26 cellular contexts compared by ENCODE assay signal in the genomic region with DNA sequence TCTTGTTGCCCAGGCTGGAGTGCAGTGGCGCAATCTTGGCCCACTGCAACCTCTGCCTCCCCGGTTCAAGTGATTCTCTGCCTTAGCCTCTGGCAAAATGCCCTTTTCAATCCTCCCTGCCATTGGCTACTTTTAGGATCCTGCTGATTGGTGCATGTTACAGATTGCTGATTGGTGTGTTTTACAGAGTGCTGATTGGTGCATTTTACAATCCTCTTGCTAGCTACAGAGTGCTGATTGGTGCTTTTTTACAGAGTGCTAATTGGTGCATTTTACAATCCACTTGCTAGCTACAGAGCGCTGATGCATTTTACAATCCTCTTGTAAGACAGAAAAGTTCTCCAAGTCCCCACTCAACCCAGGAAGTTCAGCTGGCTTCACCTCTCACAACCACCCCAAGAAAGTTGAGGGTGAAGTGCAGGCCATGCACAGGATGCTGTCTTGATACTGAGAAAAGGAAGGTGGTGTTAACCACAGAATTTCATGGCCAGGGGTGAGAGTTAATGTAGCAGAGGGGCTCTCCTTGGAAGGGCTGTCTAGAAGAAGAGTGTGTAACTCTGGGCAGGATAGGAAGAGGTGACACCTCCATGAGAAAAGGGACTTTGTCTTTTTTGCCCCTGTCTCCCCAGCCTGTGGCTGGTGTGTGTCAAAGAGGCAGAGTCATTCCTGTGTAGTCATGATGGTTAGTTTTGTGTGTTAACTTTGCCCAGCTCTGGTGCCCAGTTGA.
DNase-seq lines count a peak whose midpoint lies in the region; ATAC-seq and TF ChIP-seq lines count a peak whose summit lies in the region.
"Had no signal": no experiment of that assay in that cellular context is flagged by ENCODE, and none has a peak within 500 bp of the region (broad histone marks: within the 10 kb centered on the region; RNA-seq: fewer than 3 reads in every experiment).

No MANE protein-coding gene starts in this region.

- H3K4me3 Mint-ChIP-seq in activated CD4-positive, alpha-beta memory T cell treated with anti-CD3 and anti-CD28 coated beads, Interleukin-2, amount 10 ng/mL, durations not matched to agents 7 days and 5 days, result no peak overlapping the region
- no peak overlapping the region for H3K4me3 Mint-ChIP-seq in activated CD4-positive, alpha-beta memory T cell treated with anti-CD3 and anti-CD28 coated beads for 36 hours
- peak overlapping the region in 6 of 7 donors; percentile 4 to 62 (median 51) for H3K4me3 Mint-ChIP-seq in CD8-positive, alpha-beta memory T cell
- H3K4me3 Mint-ChIP-seq in activated naive CD8-positive, alpha-beta T cell treated with anti-CD3 and anti-CD28 coated beads, Interleukin-2, amount 10 ng/mL, durations not matched to agents 7 days and 5 days, result peak overlapping the region; percentile 59
- H3K4me3 Mint-ChIP-seq in neural progenitor cell, result peak overlapping the region; percentile 36
- H3K4me3 Mint-ChIP-seq: naive B cell had no signal

- no peak overlapping the region for H3K9ac ChIP-seq in neural progenitor cell

- peaks cover 9% of the 10 kb centered on the region for H3K4me1 Mint-ChIP-seq in activated CD4-positive, alpha-beta memory T cell treated with anti-CD3 and anti-CD28 coated beads, Interleukin-2, amount 10 ng/mL, durations not matched to agents 7 days and 5 days
- peaks cover 13% of the 10 kb centered on the region for H3K4me1 Mint-ChIP-seq in activated CD4-positive, alpha-beta memory T cell treated with anti-CD3 and anti-CD28 coated beads for 36 hours (ENCODE audit: low read depth)
- peaks cover 41 to 71% (median 46%) of the 10 kb centered on the region in 3 donors for H3K4me1 Mint-ChIP-seq in CD8-positive, alpha-beta memory T cell
- peaks cover 45% of the 10 kb centered on the region for H3K4me1 Mint-ChIP-seq in activated naive CD8-positive, alpha-beta T cell treated with anti-CD3 and anti-CD28 coated beads, Interleukin-2, amount 10 ng/mL, durations not matched to agents 7 days and 5 days
- H3K4me1 Mint-ChIP-seq in neural progenitor cell, result peaks cover 11% of the 10 kb centered on the region
- H3K4me1 Mint-ChIP-seq: naive B cell had no signal

- no peaks in the 10 kb centered on the region for H3F3A ChIP-seq in neural progenitor cell (ENCODE audit: low read depth)

- no peak overlapping the region for H2AFZ ChIP-seq in neural progenitor cell (replicated peaks)

- H4K20me1 ChIP-seq in neural progenitor cell (ENCODE audit: low read depth), result no peaks in the 10 kb centered on the region

- H3K4me3 ChIP-seq in CD8-positive, alpha-beta memory T cell (ENCODE audit: low read length), result no peak overlapping the region
- H3K4me3 ChIP-seq in neural progenitor cell, result no peak overlapping the region
- H3K4me3 ChIP-seq: ovary, right atrium auricular region, transverse colon had no signal

- no peaks in the 10 kb centered on the region for H3K27me3 ChIP-seq in CD8-positive, alpha-beta memory T cell (ENCODE audit: insufficient read depth, low read length, poor library complexity, severe bottlenecking)
- H3K27me3 ChIP-seq in neural progenitor cell, result no peaks in the 10 kb centered on the region
- H3K27me3 ChIP-seq: BE2C, ovary, right atrium auricular region, transverse colon had no signal

- H3K27ac ChIP-seq in CD8-positive, alpha-beta memory T cell (ENCODE audit: low read depth, low read length), result no peak overlapping the region
- H3K27ac ChIP-seq in neural progenitor cell, result no peak overlapping the region
- H3K27ac ChIP-seq: ovary, right atrium auricular region, transverse colon had no signal

- POLR2A ChIA-PET in activated CD4-positive, alpha-beta memory T cell treated with anti-CD3 and anti-CD28 coated beads, Interleukin-2, amount 10 ng/mL, durations not matched to agents 7 days and 5 days (lab: Charles Lee), result no interaction called here
- POLR2A ChIA-PET in activated CD4-positive, alpha-beta memory T cell treated with anti-CD3 and anti-CD28 coated beads for 36 hours (lab: Charles Lee), result no interaction called here
- POLR2A ChIA-PET in CD8-positive, alpha-beta memory T cell (lab: Charles Lee), result no interaction called here
- POLR2A ChIA-PET in activated naive CD8-positive, alpha-beta T cell treated with anti-CD3 and anti-CD28 coated beads, Interleukin-2, amount 10 ng/mL, durations not matched to agents 7 days and 5 days (lab: Charles Lee), result interaction anchor here (0.6 kb wide), 1 partner anchor 8 kb away, joined by 3 read pairs; no protein-coding TSS in a partner anchor

- peak; percentile 25 for DNase-seq in activated CD4-positive, alpha-beta memory T cell treated with anti-CD3 and anti-CD28 coated beads, Interleukin-2, amount 10 ng/mL, durations not matched to agents 7 days and 5 days
- DNase-seq in activated CD4-positive, alpha-beta memory T cell treated with anti-CD3 and anti-CD28 coated beads for 36 hours, result no peak
- DNase-seq in CD8-positive, alpha-beta memory T cell, result peak in 1 of 5 donors; percentile 24
- DNase-seq in activated naive CD8-positive, alpha-beta T cell treated with anti-CD3 and anti-CD28 coated beads, Interleukin-2, amount 10 ng/mL, durations not matched to agents 7 days and 5 days, result no peak
- no peak for DNase-seq in neural progenitor cell (ENCODE audit: low spot score)
- DNase-seq in NCI-H524 (lab: John Stamatoyannopoulos, UW), result no peak
- DNase-seq in NCI-H2171 (lab: John Stamatoyannopoulos, UW), result no peak
- DNase-seq in NCI-H2029 (lab: John Stamatoyannopoulos, UW), result no peak
- DNase-seq: activated CD4-positive, alpha-beta T cell treated with anti-CD3 and anti-CD28 coated beads, Interleukin-2, amount 50 U/mL, for 48 hours; aorta; BE2C; glutamatergic neuron; GOT3; left colon; mesendoderm; naive B cell; NCI-H1092 treated with DMSO at 0.1 percent for 48 hours; NCI-H1930; NCI-H345; ovary; PC-3; SIG-M5; stimulated activated CD4-positive, alpha-beta T cell treated with anti-CD3 and anti-CD28 coated beads, Interleukin-4, amount 100 ng/mL, for 24 hours; transverse colon had no signal

- H3K79me2 ChIP-seq in neural progenitor cell (ENCODE audit: low read depth), result peaks cover 6% of the 10 kb centered on the region

- no peak overlapping the region for H3K4me2 ChIP-seq in neural progenitor cell

- H3K27me3 Mint-ChIP-seq in activated CD4-positive, alpha-beta memory T cell treated with anti-CD3 and anti-CD28 coated beads, Interleukin-2, amount 10 ng/mL, durations not matched to agents 7 days and 5 days, result no peaks in the 10 kb centered on the region
- no peaks in the 10 kb centered on the region for H3K27me3 Mint-ChIP-seq in activated CD4-positive, alpha-beta memory T cell treated with anti-CD3 and anti-CD28 coated beads for 36 hours
- no peaks in the 10 kb centered on the region for H3K27me3 Mint-ChIP-seq in CD8-positive, alpha-beta memory T cell
- H3K27me3 Mint-ChIP-seq in activated naive CD8-positive, alpha-beta T cell treated with anti-CD3 and anti-CD28 coated beads, Interleukin-2, amount 10 ng/mL, durations not matched to agents 7 days and 5 days, result no peaks in the 10 kb centered on the region
- H3K27me3 Mint-ChIP-seq in neural progenitor cell (ENCODE audit: insufficient read depth, low read depth), result peaks cover 3% of the 10 kb centered on the region

- H3K36me3 ChIP-seq in CD8-positive, alpha-beta memory T cell (ENCODE audit: insufficient read depth, low read length), result no peaks in the 10 kb centered on the region
- no peaks in the 10 kb centered on the region for H3K36me3 ChIP-seq in neural progenitor cell
- H3K36me3 ChIP-seq: BE2C, ovary, right atrium auricular region, transverse colon had no signal

- TF ChIP-seq CTCF in neural progenitor cell (IDR thresholded peaks at IDR 0.05), result no peak

- CTCF ChIA-PET in activated CD4-positive, alpha-beta memory T cell treated with anti-CD3 and anti-CD28 coated beads, Interleukin-2, amount 10 ng/mL, durations not matched to agents 7 days and 5 days (lab: Charles Lee), result no interaction called here
- CTCF ChIA-PET in activated CD4-positive, alpha-beta memory T cell treated with anti-CD3 and anti-CD28 coated beads for 36 hours (lab: Charles Lee), result interaction anchor here (0.6 kb wide), 1 partner anchor 58 kb away, joined by 3 read pairs; no protein-coding TSS in a partner anchor
- CTCF ChIA-PET in CD8-positive, alpha-beta memory T cell (lab: Charles Lee), result no interaction called here

- intact Hi-C loops in activated CD4-positive, alpha-beta memory T cell treated with anti-CD3 and anti-CD28 coated beads for 36 hours (cut with micrococcal nuclease), result no loop called here

- ATAC-seq in activated naive CD8-positive, alpha-beta T cell treated with anti-CD3 and anti-CD28 coated beads, Interleukin-2, amount 10 ng/mL, durations not matched to agents 7 days and 5 days (ENCODE audit: low read depth), result peak; percentile 97
- ATAC-seq: left colon, PC-3 had no signal

- no peaks in the 10 kb centered on the region for H3K9me3 ChIP-seq in CD8-positive, alpha-beta memory T cell (ENCODE audit: low read length)
- no peaks in the 10 kb centered on the region for H3K9me3 ChIP-seq in neural progenitor cell (ENCODE audit: low read depth)
- H3K9me3 ChIP-seq: BE2C, ovary, right atrium auricular region, transverse colon had no signal

- peaks cover 3% of the 10 kb centered on the region for H3K9me3 Mint-ChIP-seq in activated CD4-positive, alpha-beta memory T cell treated with anti-CD3 and anti-CD28 coated beads, Interleukin-2, amount 10 ng/mL, durations not matched to agents 7 days and 5 days
- peaks cover 5% of the 10 kb centered on the region for H3K9me3 Mint-ChIP-seq in activated CD4-positive, alpha-beta memory T cell treated with anti-CD3 and anti-CD28 coated beads for 36 hours
- H3K9me3 Mint-ChIP-seq in CD8-positive, alpha-beta memory T cell, result peaks cover 0 to 3% (median 0%) of the 10 kb centered on the region in 5 donors
- peaks cover 6% of the 10 kb centered on the region for H3K9me3 Mint-ChIP-seq in activated naive CD8-positive, alpha-beta T cell treated with anti-CD3 and anti-CD28 coated beads, Interleukin-2, amount 10 ng/mL, durations not matched to agents 7 days and 5 days
- peaks cover 28% of the 10 kb centered on the region for H3K9me3 Mint-ChIP-seq in neural progenitor cell

- no peaks in the 10 kb centered on the region for H3K36me3 Mint-ChIP-seq in activated CD4-positive, alpha-beta memory T cell treated with anti-CD3 and anti-CD28 coated beads, Interleukin-2, amount 10 ng/mL, durations not matched to agents 7 days and 5 days (ENCODE audit: low read depth)
- peaks cover 8% of the 10 kb centered on the region for H3K36me3 Mint-ChIP-seq in activated CD4-positive, alpha-beta memory T cell treated with anti-CD3 and anti-CD28 coated beads for 36 hours
- peaks cover 6 to 16% (median 13%) of the 10 kb centered on the region in 3 donors for H3K36me3 Mint-ChIP-seq in CD8-positive, alpha-beta memory T cell
- H3K36me3 Mint-ChIP-seq in activated naive CD8-positive, alpha-beta T cell treated with anti-CD3 and anti-CD28 coated beads, Interleukin-2, amount 10 ng/mL, durations not matched to agents 7 days and 5 days, result peaks cover 32% of the 10 kb centered on the region
- H3K36me3 Mint-ChIP-seq in neural progenitor cell, result peaks cover 31% of the 10 kb centered on the region
- H3K36me3 Mint-ChIP-seq: naive B cell had no signal

- H3K27ac Mint-ChIP-seq in activated CD4-positive, alpha-beta memory T cell treated with anti-CD3 and anti-CD28 coated beads, Interleukin-2, amount 10 ng/mL, durations not matched to agents 7 days and 5 days, result no peak overlapping the region
- H3K27ac Mint-ChIP-seq in activated CD4-positive, alpha-beta memory T cell treated with anti-CD3 and anti-CD28 coated beads for 36 hours, result no peak overlapping the region
- H3K27ac Mint-ChIP-seq in CD8-positive, alpha-beta memory T cell, result peak overlapping the region; percentile 30 to 91 (median 69)
- H3K27ac Mint-ChIP-seq in activated naive CD8-positive, alpha-beta T cell treated with anti-CD3 and anti-CD28 coated beads, Interleukin-2, amount 10 ng/mL, durations not matched to agents 7 days and 5 days, result peak overlapping the region; percentile 83
- H3K27ac Mint-ChIP-seq in neural progenitor cell, result no peak overlapping the region
- H3K27ac Mint-ChIP-seq: activated T-helper 2 cell treated with anti-CD3 and anti-CD28 coated beads, Interferon-gamma antibody, Interleukin-2, Interleukin-4, amounts not matched to agents 10 μg/mL and 5 μg/mL and 100 μg/mL, durations not matched to agents 14 hours and 24 hours and 36 hours; naive B cell had no signal

- H3K4me1 ChIP-seq in CD8-positive, alpha-beta memory T cell (ENCODE audit: insufficient read depth, low read length), result peaks cover 15% of the 10 kb centered on the region
- H3K4me1 ChIP-seq in neural progenitor cell, result no peaks in the 10 kb centered on the region
- H3K4me1 ChIP-seq: BE2C, right atrium auricular region, transverse colon had no signal

Comparison
In these comparisons a context has a peak if more than half of its experiments do, and no peak if none do; other contexts are left out.
1. H3K27ac Mint-ChIP-seq: peak in CD8-positive, alpha-beta memory T cell (8 of 8) and activated naive CD8-positive, alpha-beta T cell treated with anti-CD3 and anti-CD28 coated beads, Interleukin-2, amount 10 ng/mL, durations not matched to agents 7 days and 5 days (single experiment); none in activated CD4-positive, alpha-beta memory T cell treated with anti-CD3 and anti-CD28 coated beads, Interleukin-2, amount 10 ng/mL, durations not matched to agents 7 days and 5 days (single experiment), activated CD4-positive, alpha-beta memory T cell treated with anti-CD3 and anti-CD28 coated beads for 36 hours (single experiment) and neural progenitor cell (single experiment).
2. H3K4me3 Mint-ChIP-seq: peak in CD8-positive, alpha-beta memory T cell (6 of 7), activated naive CD8-positive, alpha-beta T cell treated with anti-CD3 and anti-CD28 coated beads, Interleukin-2, amount 10 ng/mL, durations not matched to agents 7 days and 5 days (single experiment) and neural progenitor cell (single experiment); none in activated CD4-positive, alpha-beta memory T cell treated with anti-CD3 and anti-CD28 coated beads, Interleukin-2, amount 10 ng/mL, durations not matched to agents 7 days and 5 days (single experiment) and activated CD4-positive, alpha-beta memory T cell treated with anti-CD3 and anti-CD28 coated beads for 36 hours (single experiment).